ENCODE assay signal across 23 cellular contexts in genomic region chr17:70355185-70355584, GRCh38.
DNase-seq lines count a peak whose midpoint lies in the region; TF ChIP-seq lines count a peak whose summit lies in the region.
"Had no signal": no experiment of that assay in that cellular context is flagged by ENCODE, and none has a peak within 500 bp of the region (broad histone marks: within the 10 kb centered on the region; RNA-seq: fewer than 3 reads in every experiment).

No MANE protein-coding gene starts in this region.

- no peak for TF ChIP-seq EP300 in SK-N-SH (IDR thresholded peaks at IDR 0.05; ENCODE audit: borderline replicate concordance in 1 of 2, low read depth in 1 of 2, low read length in 1 of 2)

- TF ChIP-seq CTCF in SK-N-SH (IDR thresholded peaks at IDR 0.05) = no peak
- no peak for TF ChIP-seq CTCF in osteoblast (IDR thresholded peaks at IDR 0.05; ENCODE audit: extremely low read depth, low read depth, low read length)

- DNase-seq in ELR (ENCODE audit: low read depth) = peak; percentile 16
- DNase-seq in SK-N-SH = no peak
- peak; percentile 18 for DNase-seq in fibroblast of gingiva (ENCODE audit: low read depth)
- peak; percentile 6 for DNase-seq in osteoblast (ENCODE audit: insufficient read length, low spot score, missing footprints)
- DNase-seq in NCI-H2171 (lab: John Stamatoyannopoulos, UW) = no peak
- DNase-seq in activated naive CD4-positive, alpha-beta T cell treated with anti-CD3 and anti-CD28 coated beads, Interleukin-2, amount 50 U/mL, for 16 hours = no peak
- DNase-seq in NCI-H1930 (lab: John Stamatoyannopoulos, UW) = no peak
- DNase-seq: AML-193; C1 segment of cervical spinal cord; CD4-positive, alpha-beta memory T cell; COR-L47; DMS79; NCI-H1048; NCI-H1417; NCI-H1694; NCI-H2081; NCI-H226; NCI-H510A; NCI-H69; Right ventricle myocardium superior; RPMI8226 had no signal

- H3K4me2 ChIP-seq in SK-N-SH (no peak overlapping the region), osteoblast (ENCODE audit: insufficient read depth, low read length) (no peak overlapping the region)

- WGBS in SK-N-SH (ENCODE audit: low lambda C conversion rate) = 55% methylated on average over 2 of the region's 2 CpGs

- H3K79me2 ChIP-seq in SK-N-SH (ENCODE audit: insufficient read depth) = no peaks in the 10 kb centered on the region
- H3K79me2 ChIP-seq in osteoblast (ENCODE audit: insufficient read depth, low read length) = no peaks in the 10 kb centered on the region

- H3K9me2 ChIP-seq in SK-N-SH = no peaks in the 10 kb centered on the region

- CTCF ChIA-PET in SK-N-SH (lab: Yijun Ruan, JAX) = interaction anchor here (0.8 to 1.8 kb wide), 3 partner anchors 18 to 51 kb away, joined by 3 to 4 read pairs (median 4); no protein-coding TSS in a partner anchor

- no peaks in the 10 kb centered on the region for H3K27me3 ChIP-seq in SK-N-SH (ENCODE audit: insufficient read depth)
- no peaks in the 10 kb centered on the region for H3K27me3 ChIP-seq in osteoblast (ENCODE audit: insufficient read depth, low read length)
- H3K27me3 ChIP-seq: SJSA1 had no signal

- no peak overlapping the region for H3K9ac ChIP-seq in SK-N-SH

- POLR2A ChIA-PET in SK-N-SH (lab: Yijun Ruan, JAX) = no interaction called here

- H2AFZ ChIP-seq in SK-N-SH (ENCODE audit: low read depth) (no peak overlapping the region), osteoblast (ENCODE audit: low read length) (no peak overlapping the region)

- no peaks in the 10 kb centered on the region for H3F3A ChIP-seq in SK-N-SH (replicated peaks; ENCODE audit: insufficient read depth)

- H3K36me3 ChIP-seq in SK-N-SH (replicated peaks in 1 of 2; ENCODE audit: control insufficient read depth in 1 of 2, insufficient read depth in 2 of 2, low read length in 1 of 2) (no peaks in the 10 kb centered on the region), osteoblast (ENCODE audit: insufficient read depth, low read length) (no peaks in the 10 kb centered on the region)
- H3K36me3 ChIP-seq: SJSA1 had no signal

- H3K4me1 ChIP-seq in SK-N-SH (ENCODE audit: control insufficient read depth in 1 of 2, insufficient read depth in 2 of 2, low read depth in 1 of 2, low read length in 1 of 2) (peaks cover 0 to 8% of the 10 kb centered on the region in 2 experiments; a peak in 2 of 4 replicates), osteoblast (ENCODE audit: insufficient read depth, low read length) (no peaks in the 10 kb centered on the region)
- H3K4me1 ChIP-seq: SJSA1 had no signal

- no peaks in the 10 kb centered on the region for H3K9me3 ChIP-seq in SK-N-SH
- H3K9me3 ChIP-seq in osteoblast (ENCODE audit: low read depth, low read length) = no peaks in the 10 kb centered on the region
- H3K9me3 ChIP-seq: SJSA1 had no signal

- TF ChIP-seq RAD21 in SK-N-SH (IDR thresholded peaks at IDR 0.05; ENCODE audit: low read length) = no peak

- H3K27ac ChIP-seq in SK-N-SH (ENCODE audit: low read depth in 2 of 2, low read length in 1 of 2) (peak overlapping the region; percentile 5 to 11; a peak in 1 of 4 replicates), osteoblast (ENCODE audit: low read depth, low read length) (no peak overlapping the region)
- H3K27ac ChIP-seq: SJSA1 had no signal

- H3K4me3 ChIP-seq in SK-N-SH (ENCODE audit: low read depth in 2 of 2, low read length in 1 of 2) (no peak overlapping the region), osteoblast (ENCODE audit: insufficient read depth, low read length) (no peak overlapping the region)
- H3K4me3 ChIP-seq: K562, SJSA1 had no signal

- H4K20me1 ChIP-seq in SK-N-SH (ENCODE audit: insufficient read depth) (no peaks in the 10 kb centered on the region), osteoblast (ENCODE audit: insufficient read depth, low read length) (no peaks in the 10 kb centered on the region)

TF ChIP-seq in SK-N-SH, 30 proteins besides CTCF, POLR2A, EP300 and RAD21:
- TF ChIP-seq POLR2AphosphoS5 (IDR thresholded peaks at IDR 0.05; ENCODE audit: low read depth, low read length) = no peak
- TF ChIP-seq, protein P1, sequence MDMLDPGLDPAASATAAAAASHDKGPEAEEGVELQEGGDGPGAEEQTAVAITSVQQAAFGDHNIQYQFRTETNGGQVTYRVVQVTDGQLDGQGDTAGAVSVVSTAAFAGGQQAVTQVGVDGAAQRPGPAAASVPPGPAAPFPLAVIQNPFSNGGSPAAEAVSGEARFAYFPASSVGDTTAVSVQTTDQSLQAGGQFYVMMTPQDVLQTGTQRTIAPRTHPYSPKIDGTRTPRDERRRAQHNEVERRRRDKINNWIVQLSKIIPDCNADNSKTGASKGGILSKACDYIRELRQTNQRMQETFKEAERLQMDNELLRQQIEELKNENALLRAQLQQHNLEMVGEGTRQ (IDR thresholded peaks at IDR 0.05; ENCODE audit: borderline replicate concordance, low read depth, low read length) = no peak
- no peak for TF ChIP-seq RXRA (IDR thresholded peaks at IDR 0.05; ENCODE audit: borderline replicate concordance, low read depth)
- peak; percentile 19; the same call in 1 of the 2 replicates for TF ChIP-seq RCOR1 (IDR thresholded peaks at IDR 0.05; ENCODE audit: low read length)
- TF ChIP-seq, protein P2, sequence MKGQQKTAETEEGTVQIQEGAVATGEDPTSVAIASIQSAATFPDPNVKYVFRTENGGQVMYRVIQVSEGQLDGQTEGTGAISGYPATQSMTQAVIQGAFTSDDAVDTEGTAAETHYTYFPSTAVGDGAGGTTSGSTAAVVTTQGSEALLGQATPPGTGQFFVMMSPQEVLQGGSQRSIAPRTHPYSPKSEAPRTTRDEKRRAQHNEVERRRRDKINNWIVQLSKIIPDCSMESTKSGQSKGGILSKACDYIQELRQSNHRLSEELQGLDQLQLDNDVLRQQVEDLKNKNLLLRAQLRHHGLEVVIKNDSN (IDR thresholded peaks at IDR 0.05; ENCODE audit: borderline replicate concordance, low read depth) = no peak
- TF ChIP-seq TAF1 (IDR thresholded peaks at IDR 0.05; ENCODE audit: borderline replicate concordance, low read depth, low read length) = no peak
- TF ChIP-seq, protein P3, sequence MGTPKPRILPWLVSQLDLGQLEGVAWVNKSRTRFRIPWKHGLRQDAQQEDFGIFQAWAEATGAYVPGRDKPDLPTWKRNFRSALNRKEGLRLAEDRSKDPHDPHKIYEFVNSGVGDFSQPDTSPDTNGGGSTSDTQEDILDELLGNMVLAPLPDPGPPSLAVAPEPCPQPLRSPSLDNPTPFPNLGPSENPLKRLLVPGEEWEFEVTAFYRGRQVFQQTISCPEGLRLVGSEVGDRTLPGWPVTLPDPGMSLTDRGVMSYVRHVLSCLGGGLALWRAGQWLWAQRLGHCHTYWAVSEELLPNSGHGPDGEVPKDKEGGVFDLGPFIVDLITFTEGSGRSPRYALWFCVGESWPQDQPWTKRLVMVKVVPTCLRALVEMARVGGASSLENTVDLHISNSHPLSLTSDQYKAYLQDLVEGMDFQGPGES (IDR thresholded peaks at IDR 0.05; ENCODE audit: low read depth, low read length) = no peak
- no peak for TF ChIP-seq SIN3A (IDR thresholded peaks at IDR 0.05; ENCODE audit: borderline replicate concordance, low read depth, low read length)

Comparison
In these comparisons a context has a peak if more than half of its experiments do, and no peak if none do; other contexts are left out.
1. DNase-seq: peak in ELR (single experiment), fibroblast of gingiva (single experiment) and osteoblast (single experiment); none in SK-N-SH (single experiment), NCI-H2171 (single experiment), activated naive CD4-positive, alpha-beta T cell treated with anti-CD3 and anti-CD28 coated beads, Interleukin-2, amount 50 U/mL, for 16 hours (single experiment) and NCI-H1930 (0 of 2).